ENCODE assay signal across 8 cellular contexts in genomic region chr20:653590-654426, GRCh38.
A peak's percentile ranks its signal among the peaks of the same experiment; 100 is the strongest.
DNase-seq lines count a peak whose midpoint lies in the region; ATAC-seq and TF ChIP-seq lines count a peak whose summit lies in the region.

No MANE protein-coding gene starts in this region.

- no peaks in the 10 kb centered on the region for H3K9me3 Mint-ChIP-seq in central memory CD8-positive, alpha-beta T cell

- peaks cover 14% of the 10 kb centered on the region for H3K4me1 ChIP-seq in ACC112 (ENCODE audit: control insufficient read depth, insufficient read depth, low read length, unreplicated experiment)
- H3K4me1 ChIP-seq in KMS-11 (ENCODE audit: low read depth, poor library complexity, severe bottlenecking) = peaks cover 14% of the 10 kb centered on the region
- H3K4me1 ChIP-seq in mucosa of stomach (ENCODE audit: control insufficient read depth, insufficient read depth, low read length) = peaks cover 15% of the 10 kb centered on the region

- peak overlapping the region; percentile 30 for H3K27ac Mint-ChIP-seq in central memory CD8-positive, alpha-beta T cell (ENCODE audit: low read depth)

- H4K20me1 ChIP-seq in KMS-11 (ENCODE audit: insufficient read depth) = no peaks in the 10 kb centered on the region

- H3K27me3 ChIP-seq in ACC112 (ENCODE audit: insufficient read depth, low read length) = peaks cover 8% of the 10 kb centered on the region; the same call in 1 of the 2 replicates
- H3K27me3 ChIP-seq in KMS-11 (ENCODE audit: insufficient read depth, low read depth) = no peaks in the 10 kb centered on the region
- H3K27me3 ChIP-seq in mucosa of stomach (ENCODE audit: control insufficient read depth, insufficient read depth, low read length) = peaks cover 8% of the 10 kb centered on the region

- H3K36me3 Mint-ChIP-seq in central memory CD8-positive, alpha-beta T cell (ENCODE audit: insufficient read depth) = peaks cover 1% of the 10 kb centered on the region

- H3K4me1 Mint-ChIP-seq in central memory CD8-positive, alpha-beta T cell = peaks cover 46% of the 10 kb centered on the region

- H3K27me3 Mint-ChIP-seq in central memory CD8-positive, alpha-beta T cell = peaks cover 14% of the 10 kb centered on the region

- H3K4me3 ChIP-seq in ACC112 (ENCODE audit: low read depth, low read length) (peak overlapping the region; percentile 95), KMS-11 (IDR thresholded peaks at IDR 0.05; ENCODE audit: insufficient read depth, low read depth, low read length) (no peak overlapping the region), mucosa of stomach (ENCODE audit: low read length) (peak overlapping the region; percentile 85)

- H3K9me3 ChIP-seq in mucosa of stomach (ENCODE audit: control insufficient read depth, low read length) = no peaks in the 10 kb centered on the region

- peak overlapping the region; percentile 71 for H3K4me3 Mint-ChIP-seq in central memory CD8-positive, alpha-beta T cell

- peaks cover 32% of the 10 kb centered on the region for H3K79me2 ChIP-seq in ACC112 (ENCODE audit: control insufficient read depth, insufficient read depth, low read length, unreplicated experiment)
- peaks cover 24% of the 10 kb centered on the region for H3K79me2 ChIP-seq in KMS-11 (ENCODE audit: insufficient read depth, low read depth)

- peaks cover 8% of the 10 kb centered on the region; the same call in 1 of the 2 replicates for H3K36me3 ChIP-seq in ACC112 (ENCODE audit: insufficient read depth, low read length)
- no peaks in the 10 kb centered on the region; the same call in 1 of the 2 replicates for H3K36me3 ChIP-seq in KMS-11 (ENCODE audit: insufficient read depth)
- H3K36me3 ChIP-seq in mucosa of stomach (ENCODE audit: control insufficient read depth, insufficient read depth, low read length) = peaks cover 2% of the 10 kb centered on the region

- peak overlapping the region; percentile 9; the same call in 1 of the 2 replicates for H3K27ac ChIP-seq in ACC112 (ENCODE audit: low read depth, low read length)
- H3K27ac ChIP-seq in KMS-11 = peak overlapping the region; percentile 62

- H3K9ac ChIP-seq in KMS-11 = peak overlapping the region; percentile 88
- peak overlapping the region; percentile 58 for H3K9ac ChIP-seq in mucosa of stomach (ENCODE audit: low read length)

- no peak for ATAC-seq in central memory CD8-positive, alpha-beta T cell (replicated peaks; ENCODE audit: extremely low read depth, poor library complexity, severe bottlenecking)
- ATAC-seq in HG02938 (IDR thresholded peaks at IDR 0.05; ENCODE audit: unreplicated experiment) (no peak), GM18519 (IDR thresholded peaks at IDR 0.05; ENCODE audit: low FRiP score, unreplicated experiment) (no peak)

- H3K4me2 ChIP-seq in KMS-11 = peak overlapping the region; percentile 99

- no peak for DNase-seq in central memory CD8-positive, alpha-beta T cell (ENCODE audit: low spot score in 2 of 2)
- no peak for DNase-seq in NCI-H1105 treated with DMSO at 0.1 percent for 48 hours (lab: John Stamatoyannopoulos, UW)
- DNase-seq in NCI-H510A treated with DMSO at 0.1 percent for 48 hours (lab: John Stamatoyannopoulos, UW) = no peak

- H2AFZ ChIP-seq in ACC112 (ENCODE audit: low read length, unreplicated experiment) (peak overlapping the region; percentile 23), KMS-11 (ENCODE audit: low read depth) (peak overlapping the region; percentile 87)

- TF ChIP-seq CTCF in KMS-11 (conservative IDR thresholded peaks at IDR 0.05; ENCODE audit: low read depth, low read length) = no peak
